ENCODE assay signal across 1 cellular context in genomic region chr10:35413985-35414861, GRCh38.
TF ChIP-seq lines count a peak whose summit lies in the region.

No MANE protein-coding gene starts in this region.

TF ChIP-seq in H1, 55 proteins besides CTCF, POLR2A, EP300 and RAD21 (continued from another document):
- TF ChIP-seq RXRA (IDR thresholded peaks at IDR 0.05; ENCODE audit: insufficient read depth, low read depth, low read length) (no peak), CHD2 (IDR thresholded peaks at IDR 0.05; ENCODE audit: low read length) (no peak), CTBP2 (IDR thresholded peaks at IDR 0.05; ENCODE audit: borderline replicate concordance, insufficient read depth, insufficient read length, low read length) (no peak), SRF (IDR thresholded peaks at IDR 0.05; ENCODE audit: low read depth, low read length) (no peak), TAF7 (optimal IDR thresholded peaks at IDR 0.05; ENCODE audit: borderline replicate concordance, low read depth, low read length) (no peak), SP2 (IDR thresholded peaks at IDR 0.05; ENCODE audit: low read length) (no peak), PHF8 (conservative IDR thresholded peaks at IDR 0.05; ENCODE audit: low read depth, low read length) (no peak), JUND (IDR thresholded peaks at IDR 0.05; ENCODE audit: low read length) (no peak), HDAC6 (IDR thresholded peaks at IDR 0.05; ENCODE audit: low read depth, low read length) (no peak), SP4 (IDR thresholded peaks at IDR 0.05; ENCODE audit: low read length) (no peak), ASH2L (IDR thresholded peaks at IDR 0.05; ENCODE audit: low read length) (no peak), MAFK (IDR thresholded peaks at IDR 0.05; ENCODE audit: low read depth, low read length) (no peak), POU5F1 (IDR thresholded peaks at IDR 0.05; ENCODE audit: low read depth, low read length) (no peak), EGR1 (IDR thresholded peaks at IDR 0.05; ENCODE audit: borderline replicate concordance, low read depth, low read length) (no peak), SIN3A (conservative IDR thresholded peaks at IDR 0.05 in 1 of 2, IDR thresholded peaks at IDR 0.05 in 1 of 2; ENCODE audit: low read depth in 1 of 2, low read length in 2 of 2) (no peak), NANOG (IDR thresholded peaks at IDR 0.05; ENCODE audit: insufficient read depth, low read depth, low read length, poor library complexity, severe bottlenecking) (no peak), E2F6 (IDR thresholded peaks at IDR 0.05) (no peak)
TF ChIP-seq in H1: peak in this region for 0.
